ENCODE assay signal across 1 cellular context in the genomic region with DNA sequence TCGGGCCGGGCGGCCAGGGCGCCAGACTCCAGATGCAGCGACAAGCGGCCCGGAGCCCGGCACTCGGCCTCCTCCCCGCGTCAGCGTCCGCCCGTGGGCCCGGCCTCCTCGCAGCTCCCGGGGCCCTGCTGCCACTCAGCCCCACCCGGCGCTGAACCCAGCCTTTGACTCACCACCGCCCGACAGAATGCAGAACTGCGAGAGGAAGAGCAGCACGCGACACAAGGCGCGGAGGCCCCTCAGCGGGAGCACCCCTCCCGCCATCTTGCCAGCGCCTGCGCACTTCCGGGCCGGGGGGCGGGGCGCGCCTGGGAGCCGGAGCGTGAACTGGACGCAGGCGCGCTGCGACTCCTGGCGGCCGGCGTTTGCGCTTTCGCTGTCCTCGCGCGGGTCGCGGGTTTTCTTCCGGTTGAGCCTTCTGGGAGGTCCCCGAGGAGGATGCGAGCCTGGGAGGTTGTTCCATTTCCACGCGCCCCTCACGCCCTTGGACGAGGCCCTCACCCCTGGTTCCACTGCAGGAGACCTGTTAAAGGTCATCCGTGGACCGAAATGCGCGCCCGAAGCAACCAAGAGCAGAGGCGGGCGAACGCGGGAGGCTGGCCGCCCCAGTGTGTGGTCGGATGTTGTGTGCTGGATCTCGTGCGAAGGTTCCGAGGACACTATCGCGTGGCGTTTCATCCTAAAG.
TF ChIP-seq lines count a peak whose summit lies in the region.

A gene with protein sequence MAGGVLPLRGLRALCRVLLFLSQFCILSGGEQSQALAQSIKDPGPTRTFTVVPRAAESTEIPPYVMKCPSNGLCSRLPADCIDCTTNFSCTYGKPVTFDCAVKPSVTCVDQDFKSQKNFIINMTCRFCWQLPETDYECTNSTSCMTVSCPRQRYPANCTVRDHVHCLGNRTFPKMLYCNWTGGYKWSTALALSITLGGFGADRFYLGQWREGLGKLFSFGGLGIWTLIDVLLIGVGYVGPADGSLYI (minus strand): TSS at position 284 of the 685 bp plus-strand sequence. CDS start 20 bp downstream, at position 264.

TF ChIP-seq in K562, 482 proteins besides CTCF, POLR2A, EP300 and RAD21 (continued from another document and continues in another):
- TF ChIP-seq RFX7 (CRISPR knock-in tag; IDR thresholded peaks at IDR 0.05): no peak
- TF ChIP-seq L3MBTL2 (IDR thresholded peaks at IDR 0.05): peak; percentile 77; the same call in 1 of the 2 replicates
- TF ChIP-seq ZNF24 (IDR thresholded peaks at IDR 0.05): 0 out of 2 replicates have a peak, but pooled peaks have one; percentile 51
- TF ChIP-seq, protein P1, sequence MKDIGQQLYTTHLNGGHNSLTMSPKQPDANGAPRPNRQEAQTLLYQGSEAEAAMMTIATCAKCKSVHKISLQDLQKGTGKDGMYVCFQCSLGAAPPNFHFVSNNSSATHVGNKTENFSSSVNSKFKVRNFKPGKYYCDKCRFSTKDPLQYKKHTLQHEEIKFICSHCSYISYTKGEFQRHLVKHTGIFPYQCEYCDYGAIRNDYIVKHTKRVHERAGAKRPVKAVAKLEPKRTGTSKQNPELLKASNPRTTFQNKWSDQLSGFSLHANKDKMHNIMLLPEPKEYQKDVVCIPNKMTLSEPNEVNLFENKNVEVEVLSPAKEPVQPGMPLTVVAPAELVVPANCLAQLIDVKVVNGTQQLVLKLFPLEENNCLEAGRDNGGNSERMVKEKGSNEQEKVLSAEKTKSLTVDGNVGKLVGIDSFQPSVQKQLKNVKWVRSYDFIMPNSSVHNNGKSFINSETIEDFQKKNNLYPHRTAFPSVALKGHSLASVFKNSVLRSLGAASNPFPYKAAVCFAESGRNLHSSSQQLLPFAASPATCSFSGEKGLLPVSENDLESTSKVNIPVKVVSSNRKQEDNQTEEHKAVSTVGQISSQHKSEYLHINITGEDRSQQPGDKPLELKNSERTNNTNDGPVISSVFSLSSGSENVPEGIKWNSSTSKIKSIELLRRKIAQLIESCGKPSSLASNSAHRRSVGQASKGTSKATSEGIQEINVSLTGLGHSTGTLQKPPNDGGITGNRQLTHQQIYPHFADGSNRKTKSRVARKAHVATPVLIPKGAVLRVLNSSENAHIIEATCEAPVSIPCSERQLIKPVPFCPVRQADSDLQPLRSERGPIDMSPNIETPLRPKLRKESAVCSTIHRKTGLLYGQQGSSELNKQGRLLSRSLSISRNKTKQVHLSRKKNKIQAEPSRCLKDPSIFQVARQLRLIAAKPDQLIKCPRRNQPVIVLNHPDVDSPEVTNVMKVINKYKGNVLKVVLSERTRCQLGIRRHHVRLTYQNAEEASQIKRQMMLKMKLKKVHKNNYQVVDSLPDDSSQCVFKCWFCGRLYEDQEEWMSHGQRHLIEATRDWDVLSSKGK (CRISPR knock-in tag; IDR thresholded peaks at IDR 0.05): no peak
- peak; percentile 83 for TF ChIP-seq POLR2B (IDR thresholded peaks at IDR 0.05; ENCODE audit: low read depth, partially characterized antibody)
- TF ChIP-seq, protein P2, sequence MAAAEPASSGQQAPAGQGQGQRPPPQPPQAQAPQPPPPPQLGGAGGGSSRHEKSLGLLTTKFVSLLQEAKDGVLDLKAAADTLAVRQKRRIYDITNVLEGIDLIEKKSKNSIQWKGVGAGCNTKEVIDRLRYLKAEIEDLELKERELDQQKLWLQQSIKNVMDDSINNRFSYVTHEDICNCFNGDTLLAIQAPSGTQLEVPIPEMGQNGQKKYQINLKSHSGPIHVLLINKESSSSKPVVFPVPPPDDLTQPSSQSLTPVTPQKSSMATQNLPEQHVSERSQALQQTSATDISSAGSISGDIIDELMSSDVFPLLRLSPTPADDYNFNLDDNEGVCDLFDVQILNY (CRISPR knock-in tag; IDR thresholded peaks at IDR 0.05): peak; percentile 81; the same call in 1 of the 2 replicates
- TF ChIP-seq, protein P3, sequence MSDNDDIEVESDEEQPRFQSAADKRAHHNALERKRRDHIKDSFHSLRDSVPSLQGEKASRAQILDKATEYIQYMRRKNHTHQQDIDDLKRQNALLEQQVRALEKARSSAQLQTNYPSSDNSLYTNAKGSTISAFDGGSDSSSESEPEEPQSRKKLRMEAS (CRISPR knock-in tag; IDR thresholded peaks at IDR 0.05): peak; percentile 85
- peak; percentile 43 for TF ChIP-seq STAG1 (CRISPR knock-in tag; IDR thresholded peaks at IDR 0.05; ENCODE audit: borderline replicate concordance)
- TF ChIP-seq ZNF79 (CRISPR knock-in tag; IDR thresholded peaks at IDR 0.05; ENCODE audit: low read depth): no peak
- peak; percentile 48 for TF ChIP-seq NFIC (IDR thresholded peaks at IDR 0.05)
- no peak for TF ChIP-seq BDP1 (IDR thresholded peaks at IDR 0.05; ENCODE audit: insufficient read depth, insufficient read length)
- TF ChIP-seq ELF2 (CRISPR knock-in tag; IDR thresholded peaks at IDR 0.05): peak; percentile 94
- peak; percentile 82 for TF ChIP-seq ESRRA (IDR thresholded peaks at IDR 0.05; ENCODE audit: borderline replicate concordance, low read depth)
- peak; percentile 94 for TF ChIP-seq MYC (IDR thresholded peaks at IDR 0.05; ENCODE audit: low read depth, low read length)
- peak; percentile 58; the same call in 1 of the 2 replicates for TF ChIP-seq MYC (CRISPR knock-in tag; IDR thresholded peaks at IDR 0.05; ENCODE audit: borderline replicate concordance, low read depth)
- 0 out of 2 replicates have a peak, but pooled peaks have one; percentile 34 for TF ChIP-seq KAT7 (CRISPR knock-in tag; IDR thresholded peaks at IDR 0.05; ENCODE audit: borderline replicate concordance)
- no peak for TF ChIP-seq KLF16 (IDR thresholded peaks at IDR 0.05)
- TF ChIP-seq CREM (IDR thresholded peaks at IDR 0.05; ENCODE audit: low read depth): peak; percentile 83
- peak; percentile 69; the same call in 1 of the 2 replicates for TF ChIP-seq ZNF263 (CRISPR knock-in tag; IDR thresholded peaks at IDR 0.05; ENCODE audit: borderline replicate concordance)
- TF ChIP-seq ZKSCAN1 (IDR thresholded peaks at IDR 0.05; ENCODE audit: low read depth, low read length): peak; percentile 55; the same call in 1 of the 2 replicates
- TF ChIP-seq TCFL5 (CRISPR knock-in tag; conservative IDR thresholded peaks at IDR 0.05): no peak
- peak; percentile 97; the same call in 1 of the 2 replicates for TF ChIP-seq PHF8 (IDR thresholded peaks at IDR 0.05; ENCODE audit: borderline replicate concordance, low read length)
- TF ChIP-seq ZBTB8A (IDR thresholded peaks at IDR 0.05; ENCODE audit: partially characterized antibody): no peak
- peak; percentile 96 for TF ChIP-seq U2AF1 (optimal IDR thresholded peaks at IDR 0.05; ENCODE audit: low read depth, low read length)
- TF ChIP-seq CHCHD3 (CRISPR knock-in tag; IDR thresholded peaks at IDR 0.05): peak; percentile 25; the same call in 1 of the 2 replicates
- peak; percentile 97 for TF ChIP-seq GABPB1 (CRISPR knock-in tag; IDR thresholded peaks at IDR 0.05)
- TF ChIP-seq HIVEP1 (CRISPR knock-in tag; IDR thresholded peaks at IDR 0.05): no peak
- no peak for TF ChIP-seq BMI1 (IDR thresholded peaks at IDR 0.05; ENCODE audit: low read length)
- TF ChIP-seq, protein P4, sequence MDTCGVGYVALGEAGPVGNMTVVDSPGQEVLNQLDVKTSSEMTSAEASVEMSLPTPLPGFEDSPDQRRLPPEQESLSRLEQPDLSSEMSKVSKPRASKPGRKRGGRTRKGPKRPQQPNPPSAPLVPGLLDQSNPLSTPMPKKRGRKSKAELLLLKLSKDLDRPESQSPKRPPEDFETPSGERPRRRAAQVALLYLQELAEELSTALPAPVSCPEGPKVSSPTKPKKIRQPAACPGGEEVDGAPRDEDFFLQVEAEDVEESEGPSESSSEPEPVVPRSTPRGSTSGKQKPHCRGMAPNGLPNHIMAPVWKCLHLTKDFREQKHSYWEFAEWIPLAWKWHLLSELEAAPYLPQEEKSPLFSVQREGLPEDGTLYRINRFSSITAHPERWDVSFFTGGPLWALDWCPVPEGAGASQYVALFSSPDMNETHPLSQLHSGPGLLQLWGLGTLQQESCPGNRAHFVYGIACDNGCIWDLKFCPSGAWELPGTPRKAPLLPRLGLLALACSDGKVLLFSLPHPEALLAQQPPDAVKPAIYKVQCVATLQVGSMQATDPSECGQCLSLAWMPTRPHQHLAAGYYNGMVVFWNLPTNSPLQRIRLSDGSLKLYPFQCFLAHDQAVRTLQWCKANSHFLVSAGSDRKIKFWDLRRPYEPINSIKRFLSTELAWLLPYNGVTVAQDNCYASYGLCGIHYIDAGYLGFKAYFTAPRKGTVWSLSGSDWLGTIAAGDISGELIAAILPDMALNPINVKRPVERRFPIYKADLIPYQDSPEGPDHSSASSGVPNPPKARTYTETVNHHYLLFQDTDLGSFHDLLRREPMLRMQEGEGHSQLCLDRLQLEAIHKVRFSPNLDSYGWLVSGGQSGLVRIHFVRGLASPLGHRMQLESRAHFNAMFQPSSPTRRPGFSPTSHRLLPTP (IDR thresholded peaks at IDR 0.05; ENCODE audit: borderline replicate concordance, extremely low read depth, insufficient read length): no peak
- TF ChIP-seq EZH2 (IDR thresholded peaks at IDR 0.05; ENCODE audit: borderline replicate concordance, low read depth, low read length): no peak
- TF ChIP-seq SIN3B (IDR thresholded peaks at IDR 0.05; ENCODE audit: low read depth): peak; percentile 91
- peak in 1 of 2 experiments; percentile 63; a peak in 2 of 4 replicates for TF ChIP-seq SRF (CRISPR knock-in tag; IDR thresholded peaks at IDR 0.05)
- TF ChIP-seq SIX5 (IDR thresholded peaks at IDR 0.05; ENCODE audit: borderline replicate concordance in 1 of 2, insufficient read depth in 1 of 2, low read depth in 1 of 2, low read length in 2 of 2): peak; percentile 35 to 37; a peak in 2 of 4 replicates
- TF ChIP-seq ZSCAN29 (IDR thresholded peaks at IDR 0.05): peak; percentile 30; the same call in 1 of the 2 replicates
- TF ChIP-seq SREBF1 (IDR thresholded peaks at IDR 0.05; ENCODE audit: borderline replicate concordance, low read depth, low read length): peak; percentile 47; the same call in 1 of the 2 replicates
- TF ChIP-seq NR3C1 (CRISPR knock-in tag; IDR thresholded peaks at IDR 0.05): 0 out of 2 replicates have a peak, but pooled peaks have one; percentile 53
- TF ChIP-seq, protein P5, sequence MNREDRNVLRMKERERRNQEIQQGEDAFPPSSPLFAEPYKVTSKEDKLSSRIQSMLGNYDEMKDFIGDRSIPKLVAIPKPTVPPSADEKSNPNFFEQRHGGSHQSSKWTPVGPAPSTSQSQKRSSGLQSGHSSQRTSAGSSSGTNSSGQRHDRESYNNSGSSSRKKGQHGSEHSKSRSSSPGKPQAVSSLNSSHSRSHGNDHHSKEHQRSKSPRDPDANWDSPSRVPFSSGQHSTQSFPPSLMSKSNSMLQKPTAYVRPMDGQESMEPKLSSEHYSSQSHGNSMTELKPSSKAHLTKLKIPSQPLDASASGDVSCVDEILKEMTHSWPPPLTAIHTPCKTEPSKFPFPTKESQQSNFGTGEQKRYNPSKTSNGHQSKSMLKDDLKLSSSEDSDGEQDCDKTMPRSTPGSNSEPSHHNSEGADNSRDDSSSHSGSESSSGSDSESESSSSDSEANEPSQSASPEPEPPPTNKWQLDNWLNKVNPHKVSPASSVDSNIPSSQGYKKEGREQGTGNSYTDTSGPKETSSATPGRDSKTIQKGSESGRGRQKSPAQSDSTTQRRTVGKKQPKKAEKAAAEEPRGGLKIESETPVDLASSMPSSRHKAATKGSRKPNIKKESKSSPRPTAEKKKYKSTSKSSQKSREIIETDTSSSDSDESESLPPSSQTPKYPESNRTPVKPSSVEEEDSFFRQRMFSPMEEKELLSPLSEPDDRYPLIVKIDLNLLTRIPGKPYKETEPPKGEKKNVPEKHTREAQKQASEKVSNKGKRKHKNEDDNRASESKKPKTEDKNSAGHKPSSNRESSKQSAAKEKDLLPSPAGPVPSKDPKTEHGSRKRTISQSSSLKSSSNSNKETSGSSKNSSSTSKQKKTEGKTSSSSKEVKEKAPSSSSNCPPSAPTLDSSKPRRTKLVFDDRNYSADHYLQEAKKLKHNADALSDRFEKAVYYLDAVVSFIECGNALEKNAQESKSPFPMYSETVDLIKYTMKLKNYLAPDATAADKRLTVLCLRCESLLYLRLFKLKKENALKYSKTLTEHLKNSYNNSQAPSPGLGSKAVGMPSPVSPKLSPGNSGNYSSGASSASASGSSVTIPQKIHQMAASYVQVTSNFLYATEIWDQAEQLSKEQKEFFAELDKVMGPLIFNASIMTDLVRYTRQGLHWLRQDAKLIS (CRISPR knock-in tag; IDR thresholded peaks at IDR 0.05): peak; percentile 78; the same call in 1 of the 2 replicates
- TF ChIP-seq KLF13 (tag; IDR thresholded peaks at IDR 0.05; ENCODE audit: borderline replicate concordance, low read depth): peak; percentile 93
- TF ChIP-seq STAT5A (IDR thresholded peaks at IDR 0.05; ENCODE audit: borderline replicate concordance, low read length): no peak
- peak; percentile 98 for TF ChIP-seq RBFOX2 (IDR thresholded peaks at IDR 0.05; ENCODE audit: low read depth, low read length)
- peak; percentile 87 for TF ChIP-seq SUPT5H (IDR thresholded peaks at IDR 0.05)
- TF ChIP-seq PHF20 (IDR thresholded peaks at IDR 0.05; ENCODE audit: partially characterized antibody): peak; percentile 86
- TF ChIP-seq, protein P6, sequence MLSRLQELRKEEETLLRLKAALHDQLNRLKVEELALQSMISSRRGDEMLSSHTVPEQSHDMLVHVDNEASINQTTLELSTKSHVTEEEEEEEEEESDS (CRISPR knock-in tag; IDR thresholded peaks at IDR 0.05): no peak
- TF ChIP-seq RCOR1 (IDR thresholded peaks at IDR 0.05; ENCODE audit: borderline replicate concordance in 1 of 2, low read depth in 2 of 2, low read length in 2 of 2): peak in 1 of 2 experiments; percentile 47; a peak in 1 of 4 replicates
- TF ChIP-seq ETV1 (tag; conservative IDR thresholded peaks at IDR 0.05; ENCODE audit: low read depth): peak; percentile 91
- TF ChIP-seq, protein P7, sequence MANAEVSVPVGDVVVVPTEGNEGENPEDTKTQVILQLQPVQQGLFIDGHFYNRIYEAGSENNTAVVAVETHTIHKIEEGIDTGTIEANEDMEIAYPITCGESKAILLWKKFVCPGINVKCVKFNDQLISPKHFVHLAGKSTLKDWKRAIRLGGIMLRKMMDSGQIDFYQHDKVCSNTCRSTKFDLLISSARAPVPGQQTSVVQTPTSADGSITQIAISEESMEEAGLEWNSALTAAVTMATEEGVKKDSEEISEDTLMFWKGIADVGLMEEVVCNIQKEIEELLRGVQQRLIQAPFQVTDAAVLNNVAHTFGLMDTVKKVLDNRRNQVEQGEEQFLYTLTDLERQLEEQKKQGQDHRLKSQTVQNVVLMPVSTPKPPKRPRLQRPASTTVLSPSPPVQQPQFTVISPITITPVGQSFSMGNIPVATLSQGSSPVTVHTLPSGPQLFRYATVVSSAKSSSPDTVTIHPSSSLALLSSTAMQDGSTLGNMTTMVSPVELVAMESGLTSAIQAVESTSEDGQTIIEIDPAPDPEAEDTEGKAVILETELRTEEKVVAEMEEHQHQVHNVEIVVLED (CRISPR knock-in tag; IDR thresholded peaks at IDR 0.05): peak; percentile 99
- TF ChIP-seq SAP30 (IDR thresholded peaks at IDR 0.05; ENCODE audit: borderline replicate concordance, insufficient read depth, low read depth, low read length, poor library complexity, severe bottlenecking): peak; percentile 69
- no peak; a peak in 1 of 4 replicates for TF ChIP-seq ETV6 (IDR thresholded peaks at IDR 0.05; ENCODE audit: borderline replicate concordance in 1 of 2, low read depth in 2 of 2, low read length in 1 of 2)
- 0 out of 2 replicates have a peak, but pooled peaks have one; percentile 41 for TF ChIP-seq ETV6 (CRISPR knock-in tag; IDR thresholded peaks at IDR 0.05; ENCODE audit: borderline replicate concordance)
- no peak for TF ChIP-seq CBFA2T2 (conservative IDR thresholded peaks at IDR 0.05)
